Comparison of ENCODE assay signal across 1 cellular context in the genomic region with DNA sequence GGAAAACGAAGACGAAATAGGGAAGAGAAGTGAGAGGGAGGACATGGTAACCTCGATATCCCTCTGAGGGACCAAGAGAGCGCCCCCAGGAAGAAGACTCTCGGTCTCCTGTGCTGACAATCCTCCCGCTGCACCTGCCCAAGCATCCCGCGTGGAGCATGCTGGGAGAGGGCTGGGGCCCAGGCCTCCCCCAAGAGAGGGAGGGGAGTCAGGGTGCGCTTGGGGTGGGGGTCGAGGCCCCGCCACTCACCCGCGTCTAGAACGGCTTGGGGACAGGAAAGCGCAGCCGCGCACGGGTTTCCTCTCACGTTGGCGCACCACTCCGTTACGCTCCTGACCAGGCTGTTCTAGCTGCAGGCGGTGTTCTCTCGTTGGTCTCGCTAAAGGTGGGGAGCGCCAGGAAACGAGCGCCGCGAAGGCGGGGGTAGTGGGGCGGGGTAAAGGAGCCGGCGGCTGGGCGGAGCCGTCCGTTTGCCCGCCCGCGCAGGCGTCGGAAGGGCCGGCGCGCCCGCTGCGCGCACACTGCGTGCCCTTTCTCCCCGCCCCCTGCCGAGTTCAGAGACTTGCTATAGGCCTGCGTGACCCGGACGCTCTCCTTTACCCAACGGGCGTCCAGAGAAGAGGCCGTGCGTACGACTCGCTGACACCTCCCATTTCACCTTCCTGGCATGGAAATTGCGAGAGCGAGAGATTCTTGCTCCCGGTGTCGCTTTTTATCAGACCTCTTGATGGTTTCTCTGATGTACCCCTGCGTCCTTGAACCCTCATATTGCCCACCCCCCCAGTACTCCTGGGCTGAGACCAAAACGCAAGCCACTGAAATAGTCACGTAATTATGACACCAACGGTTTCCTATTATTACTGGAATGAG.
TF ChIP-seq lines count a peak whose summit lies in the region.

A gene (minus strand): TSS at position 388 of the 871 bp plus-strand sequence. CDS start 2,888 bp downstream, outside the sequence.

TF ChIP-seq in H1, 55 proteins besides CTCF, POLR2A, EP300 and RAD21:
- no peak for TF ChIP-seq EGR1 (IDR thresholded peaks at IDR 0.05; ENCODE audit: borderline replicate concordance, low read depth, low read length)
- TF ChIP-seq TBP (IDR thresholded peaks at IDR 0.05; ENCODE audit: low read depth, low read length) = peak; percentile 45; the same call in 1 of the 2 replicates
- TF ChIP-seq KDM1A (IDR thresholded peaks at IDR 0.05; ENCODE audit: borderline replicate concordance, low read length) = no peak
- TF ChIP-seq PHF8 (conservative IDR thresholded peaks at IDR 0.05; ENCODE audit: low read depth, low read length) = peak; percentile 53; the same call in 1 of the 2 replicates
- no peak for TF ChIP-seq KDM4A (IDR thresholded peaks at IDR 0.05; ENCODE audit: low read depth, low read length, severe bottlenecking)
- no peak for TF ChIP-seq SIN3A (conservative IDR thresholded peaks at IDR 0.05 in 1 of 2, IDR thresholded peaks at IDR 0.05 in 1 of 2; ENCODE audit: low read depth in 1 of 2, low read length in 2 of 2)
- TF ChIP-seq RFX5 (IDR thresholded peaks at IDR 0.05; ENCODE audit: borderline replicate concordance, low read depth, low read length) = no peak
- no peak for TF ChIP-seq TEAD4 (IDR thresholded peaks at IDR 0.05; ENCODE audit: low read depth, low read length)
- TF ChIP-seq ASH2L (IDR thresholded peaks at IDR 0.05; ENCODE audit: low read length) = peak; percentile 59
- 0 out of 2 replicates have a peak, but pooled peaks have one; percentile 31 for TF ChIP-seq POLR2AphosphoS5 (IDR thresholded peaks at IDR 0.05; ENCODE audit: low read depth, low read length)
- TF ChIP-seq TAF1 (IDR thresholded peaks at IDR 0.05; ENCODE audit: low read depth, low read length) = peak; percentile 64
- TF ChIP-seq HDAC2 (IDR thresholded peaks at IDR 0.05; ENCODE audit: borderline replicate concordance in 1 of 2, low read depth in 2 of 2, low read length in 2 of 2) = no peak
- peak; percentile 47 for TF ChIP-seq NRF1 (IDR thresholded peaks at IDR 0.05; ENCODE audit: low read depth, low read length)
- TF ChIP-seq, protein P1, sequence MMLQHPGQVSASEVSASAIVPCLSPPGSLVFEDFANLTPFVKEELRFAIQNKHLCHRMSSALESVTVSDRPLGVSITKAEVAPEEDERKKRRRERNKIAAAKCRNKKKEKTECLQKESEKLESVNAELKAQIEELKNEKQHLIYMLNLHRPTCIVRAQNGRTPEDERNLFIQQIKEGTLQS (IDR thresholded peaks at IDR 0.05; ENCODE audit: insufficient read depth, low read depth, low read length) = no peak
- TF ChIP-seq BACH1 (IDR thresholded peaks at IDR 0.05; ENCODE audit: low read length) = 0 out of 2 replicates have a peak, but pooled peaks have one; percentile 9
- TF ChIP-seq SP2 (IDR thresholded peaks at IDR 0.05; ENCODE audit: low read length) = peak; percentile 23; the same call in 1 of the 2 replicates
- TF ChIP-seq SP1 (IDR thresholded peaks at IDR 0.05; ENCODE audit: low read depth, low read length) = no peak
- no peak for TF ChIP-seq POU5F1 (IDR thresholded peaks at IDR 0.05; ENCODE audit: low read depth, low read length)
- TF ChIP-seq, protein P2, sequence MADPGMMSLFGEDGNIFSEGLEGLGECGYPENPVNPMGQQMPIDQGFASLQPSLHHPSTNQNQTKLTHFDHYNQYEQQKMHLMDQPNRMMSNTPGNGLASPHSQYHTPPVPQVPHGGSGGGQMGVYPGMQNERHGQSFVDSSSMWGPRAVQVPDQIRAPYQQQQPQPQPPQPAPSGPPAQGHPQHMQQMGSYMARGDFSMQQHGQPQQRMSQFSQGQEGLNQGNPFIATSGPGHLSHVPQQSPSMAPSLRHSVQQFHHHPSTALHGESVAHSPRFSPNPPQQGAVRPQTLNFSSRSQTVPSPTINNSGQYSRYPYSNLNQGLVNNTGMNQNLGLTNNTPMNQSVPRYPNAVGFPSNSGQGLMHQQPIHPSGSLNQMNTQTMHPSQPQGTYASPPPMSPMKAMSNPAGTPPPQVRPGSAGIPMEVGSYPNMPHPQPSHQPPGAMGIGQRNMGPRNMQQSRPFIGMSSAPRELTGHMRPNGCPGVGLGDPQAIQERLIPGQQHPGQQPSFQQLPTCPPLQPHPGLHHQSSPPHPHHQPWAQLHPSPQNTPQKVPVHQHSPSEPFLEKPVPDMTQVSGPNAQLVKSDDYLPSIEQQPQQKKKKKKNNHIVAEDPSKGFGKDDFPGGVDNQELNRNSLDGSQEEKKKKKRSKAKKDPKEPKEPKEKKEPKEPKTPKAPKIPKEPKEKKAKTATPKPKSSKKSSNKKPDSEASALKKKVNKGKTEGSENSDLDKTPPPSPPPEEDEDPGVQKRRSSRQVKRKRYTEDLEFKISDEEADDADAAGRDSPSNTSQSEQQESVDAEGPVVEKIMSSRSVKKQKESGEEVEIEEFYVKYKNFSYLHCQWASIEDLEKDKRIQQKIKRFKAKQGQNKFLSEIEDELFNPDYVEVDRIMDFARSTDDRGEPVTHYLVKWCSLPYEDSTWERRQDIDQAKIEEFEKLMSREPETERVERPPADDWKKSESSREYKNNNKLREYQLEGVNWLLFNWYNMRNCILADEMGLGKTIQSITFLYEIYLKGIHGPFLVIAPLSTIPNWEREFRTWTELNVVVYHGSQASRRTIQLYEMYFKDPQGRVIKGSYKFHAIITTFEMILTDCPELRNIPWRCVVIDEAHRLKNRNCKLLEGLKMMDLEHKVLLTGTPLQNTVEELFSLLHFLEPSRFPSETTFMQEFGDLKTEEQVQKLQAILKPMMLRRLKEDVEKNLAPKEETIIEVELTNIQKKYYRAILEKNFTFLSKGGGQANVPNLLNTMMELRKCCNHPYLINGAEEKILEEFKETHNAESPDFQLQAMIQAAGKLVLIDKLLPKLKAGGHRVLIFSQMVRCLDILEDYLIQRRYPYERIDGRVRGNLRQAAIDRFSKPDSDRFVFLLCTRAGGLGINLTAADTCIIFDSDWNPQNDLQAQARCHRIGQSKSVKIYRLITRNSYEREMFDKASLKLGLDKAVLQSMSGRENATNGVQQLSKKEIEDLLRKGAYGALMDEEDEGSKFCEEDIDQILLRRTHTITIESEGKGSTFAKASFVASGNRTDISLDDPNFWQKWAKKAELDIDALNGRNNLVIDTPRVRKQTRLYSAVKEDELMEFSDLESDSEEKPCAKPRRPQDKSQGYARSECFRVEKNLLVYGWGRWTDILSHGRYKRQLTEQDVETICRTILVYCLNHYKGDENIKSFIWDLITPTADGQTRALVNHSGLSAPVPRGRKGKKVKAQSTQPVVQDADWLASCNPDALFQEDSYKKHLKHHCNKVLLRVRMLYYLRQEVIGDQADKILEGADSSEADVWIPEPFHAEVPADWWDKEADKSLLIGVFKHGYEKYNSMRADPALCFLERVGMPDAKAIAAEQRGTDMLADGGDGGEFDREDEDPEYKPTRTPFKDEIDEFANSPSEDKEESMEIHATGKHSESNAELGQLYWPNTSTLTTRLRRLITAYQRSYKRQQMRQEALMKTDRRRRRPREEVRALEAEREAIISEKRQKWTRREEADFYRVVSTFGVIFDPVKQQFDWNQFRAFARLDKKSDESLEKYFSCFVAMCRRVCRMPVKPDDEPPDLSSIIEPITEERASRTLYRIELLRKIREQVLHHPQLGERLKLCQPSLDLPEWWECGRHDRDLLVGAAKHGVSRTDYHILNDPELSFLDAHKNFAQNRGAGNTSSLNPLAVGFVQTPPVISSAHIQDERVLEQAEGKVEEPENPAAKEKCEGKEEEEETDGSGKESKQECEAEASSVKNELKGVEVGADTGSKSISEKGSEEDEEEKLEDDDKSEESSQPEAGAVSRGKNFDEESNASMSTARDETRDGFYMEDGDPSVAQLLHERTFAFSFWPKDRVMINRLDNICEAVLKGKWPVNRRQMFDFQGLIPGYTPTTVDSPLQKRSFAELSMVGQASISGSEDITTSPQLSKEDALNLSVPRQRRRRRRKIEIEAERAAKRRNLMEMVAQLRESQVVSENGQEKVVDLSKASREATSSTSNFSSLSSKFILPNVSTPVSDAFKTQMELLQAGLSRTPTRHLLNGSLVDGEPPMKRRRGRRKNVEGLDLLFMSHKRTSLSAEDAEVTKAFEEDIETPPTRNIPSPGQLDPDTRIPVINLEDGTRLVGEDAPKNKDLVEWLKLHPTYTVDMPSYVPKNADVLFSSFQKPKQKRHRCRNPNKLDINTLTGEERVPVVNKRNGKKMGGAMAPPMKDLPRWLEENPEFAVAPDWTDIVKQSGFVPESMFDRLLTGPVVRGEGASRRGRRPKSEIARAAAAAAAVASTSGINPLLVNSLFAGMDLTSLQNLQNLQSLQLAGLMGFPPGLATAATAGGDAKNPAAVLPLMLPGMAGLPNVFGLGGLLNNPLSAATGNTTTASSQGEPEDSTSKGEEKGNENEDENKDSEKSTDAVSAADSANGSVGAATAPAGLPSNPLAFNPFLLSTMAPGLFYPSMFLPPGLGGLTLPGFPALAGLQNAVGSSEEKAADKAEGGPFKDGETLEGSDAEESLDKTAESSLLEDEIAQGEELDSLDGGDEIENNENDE (IDR thresholded peaks at IDR 0.05; ENCODE audit: insufficient replicate concordance, low read length) = no peak
- TF ChIP-seq CHD2 (IDR thresholded peaks at IDR 0.05; ENCODE audit: low read length) = no peak
- no peak for TF ChIP-seq BCL11A (IDR thresholded peaks at IDR 0.05; ENCODE audit: low read depth in 2 of 2, low read length in 2 of 2)
- TF ChIP-seq SRF (IDR thresholded peaks at IDR 0.05; ENCODE audit: low read depth, low read length) = no peak
